Comparison of ENCODE assay signal across 8 cellular contexts in the genomic region with DNA sequence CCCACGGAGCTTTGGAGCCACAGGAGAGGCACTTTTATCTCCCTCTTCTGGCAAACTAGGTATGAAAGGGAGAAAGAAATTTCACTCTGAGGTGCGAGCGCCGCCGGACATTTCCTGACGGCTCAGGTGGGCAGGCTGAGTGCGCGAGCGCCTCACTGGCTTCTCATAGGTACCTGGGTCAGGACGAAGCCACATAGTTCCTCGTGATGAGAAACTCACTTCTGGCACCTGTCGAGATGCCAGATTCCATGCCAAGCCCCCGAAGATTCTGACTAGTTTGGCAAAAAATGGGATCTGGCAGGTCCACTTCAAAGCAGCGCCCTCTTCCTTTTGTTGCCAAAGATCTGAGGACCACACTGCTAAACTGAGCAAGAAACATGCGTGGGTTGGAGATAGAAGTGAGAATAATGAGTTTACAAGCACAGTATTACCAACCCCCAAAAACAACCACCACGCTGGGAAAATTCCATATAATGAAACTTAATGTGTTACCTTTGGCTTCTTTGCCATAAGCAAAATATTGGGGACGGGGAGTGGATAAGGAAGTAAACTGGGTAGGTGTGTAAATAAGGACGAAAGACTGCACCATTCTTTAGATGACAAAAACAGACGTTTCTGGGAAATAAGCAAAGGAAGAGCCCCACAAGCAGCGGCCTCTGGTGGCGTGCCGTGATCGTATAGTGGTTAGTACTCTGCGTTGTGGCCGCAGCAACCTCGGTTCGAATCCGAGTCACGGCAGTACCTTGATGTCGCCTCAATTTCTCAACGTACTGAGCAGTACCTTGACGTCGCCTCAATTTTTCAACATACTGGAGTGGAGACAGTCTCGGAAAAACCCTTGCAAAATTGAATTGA.
DNase-seq lines count a peak whose midpoint lies in the region; ATAC-seq and TF ChIP-seq lines count a peak whose summit lies in the region.

No MANE protein-coding gene starts in this region.

- H3K27me3 Mint-ChIP-seq in activated B cell treated with CpG ODN at 0.5 μM for 24 hours: no peaks in the 10 kb centered on the region

- no peaks in the 10 kb centered on the region for H3K9me3 Mint-ChIP-seq in activated B cell treated with CpG ODN at 0.5 μM for 24 hours

- DNase-seq in DMS 273 treated with DMSO at 0.1 percent for 48 hours (lab: John Stamatoyannopoulos, UW) (peak; percentile 82), NCI-H1694 (lab: John Stamatoyannopoulos, UW) (peak; percentile 74), activated B cell treated with CpG ODN at 0.5 μM for 24 hours (peak; percentile 60), cardiac fibroblast (ENCODE audit: low read depth in 2 of 2) (peak; percentile 67 to 93), left colon (peak; percentile 60 to 81)
- DNase-seq in stimulated activated CD4-positive, alpha-beta T cell treated with anti-CD3 and anti-CD28 coated beads, Interleukin-2, amount 100 ng/mL, for 4 hours (ENCODE audit: low read depth): peak; percentile 74

- peak overlapping the region; percentile 32 to 58 for H3K4me3 ChIP-seq in cardiac fibroblast (replicated peaks in 1 of 2; ENCODE audit: low read depth in 2 of 2, low read length in 2 of 2)

- peak overlapping the region; percentile 89 for H3K4me3 Mint-ChIP-seq in activated B cell treated with CpG ODN at 0.5 μM for 24 hours

- CTCF ChIA-PET in activated B cell treated with CpG ODN at 0.5 μM for 24 hours (lab: Charles Lee): interaction anchor here (0.7 to 3.5 kb wide), 6 partner anchors 20 to 738 kb away, joined by 3 to 20 read pairs (median 9); a partner anchor contains a TSS

- POLR2A ChIA-PET in activated B cell treated with CpG ODN at 0.5 μM for 24 hours (lab: Charles Lee): interaction anchor here (0.7 to 3.6 kb wide), 7 partner anchors 11 to 736 kb away, joined by 3 to 54 read pairs (median 7); a partner anchor contains a TSS

- H3K4me1 Mint-ChIP-seq in activated B cell treated with CpG ODN at 0.5 μM for 24 hours: peaks cover 33% of the 10 kb centered on the region

- peak overlapping the region; percentile 81 for H3K27ac Mint-ChIP-seq in activated B cell treated with CpG ODN at 0.5 μM for 24 hours

- ATAC-seq in GM21786 (IDR thresholded peaks at IDR 0.05; ENCODE audit: unreplicated experiment): peak; percentile 43
- peak; percentile 80 for ATAC-seq in activated B cell treated with CpG ODN at 0.5 μM for 24 hours (ENCODE audit: low read depth)
- ATAC-seq in left colon: peak; percentile 81
- no peak for ATAC-seq in GM19324 (IDR thresholded peaks at IDR 0.05; ENCODE audit: low FRiP score, unreplicated experiment)

- intact Hi-C loops in activated B cell treated with CpG ODN at 0.5 μM for 24 hours (cut with micrococcal nuclease) (loop anchor here (1.0 to 5.0 kb wide), 7 partner anchors 10 to 595 kb away; a partner anchor contains a TSS), left colon (cut with DNase I, micrococcal nuclease) (no loop called here)

- no peak for TF ChIP-seq CTCF in activated B cell treated with CpG ODN at 0.5 μM for 24 hours (IDR thresholded peaks at IDR 0.05)
- peak; percentile 53 for TF ChIP-seq CTCF in cardiac fibroblast (IDR thresholded peaks at IDR 0.05; ENCODE audit: low read depth, low read length)

- no peaks in the 10 kb centered on the region for H3K36me3 Mint-ChIP-seq in activated B cell treated with CpG ODN at 0.5 μM for 24 hours (ENCODE audit: low read depth)
